Comparison of ENCODE assay signal across 1 cellular context in the genomic region with DNA sequence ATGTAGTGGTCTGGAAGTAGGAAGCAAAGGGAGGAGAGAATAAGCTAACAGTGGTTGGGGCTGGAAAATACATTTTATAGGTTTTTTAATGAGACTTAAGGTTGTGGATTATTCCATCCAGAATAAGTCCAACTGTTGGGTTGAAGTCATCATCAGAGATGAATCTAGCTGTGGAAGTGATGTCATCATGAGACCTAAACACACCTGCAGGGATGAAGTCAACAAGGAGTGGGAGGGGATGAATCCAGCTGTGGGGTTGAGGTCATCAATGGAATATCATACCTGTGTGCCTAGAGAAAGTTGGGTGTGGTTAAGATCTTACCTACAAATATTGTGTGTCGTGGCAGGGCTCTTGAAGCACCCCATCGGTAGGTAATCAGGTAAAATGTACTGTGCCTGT.
A peak's percentile ranks its signal among the peaks of the same experiment; 100 is the strongest.
TF ChIP-seq lines count a peak whose summit lies in the region.

No MANE protein-coding gene starts in this region.

TF ChIP-seq in HEK293, 187 proteins besides CTCF, POLR2A, EP300 and RAD21 (continued from another document and continues in another):
- TF ChIP-seq, protein P1, sequence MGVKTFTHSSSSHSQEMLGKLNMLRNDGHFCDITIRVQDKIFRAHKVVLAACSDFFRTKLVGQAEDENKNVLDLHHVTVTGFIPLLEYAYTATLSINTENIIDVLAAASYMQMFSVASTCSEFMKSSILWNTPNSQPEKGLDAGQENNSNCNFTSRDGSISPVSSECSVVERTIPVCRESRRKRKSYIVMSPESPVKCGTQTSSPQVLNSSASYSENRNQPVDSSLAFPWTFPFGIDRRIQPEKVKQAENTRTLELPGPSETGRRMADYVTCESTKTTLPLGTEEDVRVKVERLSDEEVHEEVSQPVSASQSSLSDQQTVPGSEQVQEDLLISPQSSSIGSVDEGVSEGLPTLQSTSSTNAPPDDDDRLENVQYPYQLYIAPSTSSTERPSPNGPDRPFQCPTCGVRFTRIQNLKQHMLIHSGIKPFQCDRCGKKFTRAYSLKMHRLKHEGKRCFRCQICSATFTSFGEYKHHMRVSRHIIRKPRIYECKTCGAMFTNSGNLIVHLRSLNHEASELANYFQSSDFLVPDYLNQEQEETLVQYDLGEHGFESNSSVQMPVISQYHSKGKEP (tag by site-specific recombination; IDR thresholded peaks at IDR 0.05): no peak
- TF ChIP-seq, protein P2, sequence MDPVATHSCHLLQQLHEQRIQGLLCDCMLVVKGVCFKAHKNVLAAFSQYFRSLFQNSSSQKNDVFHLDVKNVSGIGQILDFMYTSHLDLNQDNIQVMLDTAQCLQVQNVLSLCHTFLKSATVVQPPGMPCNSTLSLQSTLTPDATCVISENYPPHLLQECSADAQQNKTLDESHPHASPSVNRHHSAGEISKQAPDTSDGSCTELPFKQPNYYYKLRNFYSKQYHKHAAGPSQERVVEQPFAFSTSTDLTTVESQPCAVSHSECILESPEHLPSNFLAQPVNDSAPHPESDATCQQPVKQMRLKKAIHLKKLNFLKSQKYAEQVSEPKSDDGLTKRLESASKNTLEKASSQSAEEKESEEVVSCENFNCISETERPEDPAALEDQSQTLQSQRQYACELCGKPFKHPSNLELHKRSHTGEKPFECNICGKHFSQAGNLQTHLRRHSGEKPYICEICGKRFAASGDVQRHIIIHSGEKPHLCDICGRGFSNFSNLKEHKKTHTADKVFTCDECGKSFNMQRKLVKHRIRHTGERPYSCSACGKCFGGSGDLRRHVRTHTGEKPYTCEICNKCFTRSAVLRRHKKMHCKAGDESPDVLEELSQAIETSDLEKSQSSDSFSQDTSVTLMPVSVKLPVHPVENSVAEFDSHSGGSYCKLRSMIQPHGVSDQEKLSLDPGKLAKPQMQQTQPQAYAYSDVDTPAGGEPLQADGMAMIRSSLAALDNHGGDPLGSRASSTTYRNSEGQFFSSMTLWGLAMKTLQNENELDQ (tag by site-specific recombination; IDR thresholded peaks at IDR 0.05; ENCODE audit: low read depth): no peak
- TF ChIP-seq, protein P3, sequence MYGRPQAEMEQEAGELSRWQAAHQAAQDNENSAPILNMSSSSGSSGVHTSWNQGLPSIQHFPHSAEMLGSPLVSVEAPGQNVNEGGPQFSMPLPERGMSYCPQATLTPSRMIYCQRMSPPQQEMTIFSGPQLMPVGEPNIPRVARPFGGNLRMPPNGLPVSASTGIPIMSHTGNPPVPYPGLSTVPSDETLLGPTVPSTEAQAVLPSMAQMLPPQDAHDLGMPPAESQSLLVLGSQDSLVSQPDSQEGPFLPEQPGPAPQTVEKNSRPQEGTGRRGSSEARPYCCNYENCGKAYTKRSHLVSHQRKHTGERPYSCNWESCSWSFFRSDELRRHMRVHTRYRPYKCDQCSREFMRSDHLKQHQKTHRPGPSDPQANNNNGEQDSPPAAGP (tag by site-specific recombination; IDR thresholded peaks at IDR 0.05): no peak
- TF ChIP-seq ZNF433 (tag by site-specific recombination; IDR thresholded peaks at IDR 0.05; ENCODE audit: low read depth) (no peak), ZNF335 (tag by site-specific recombination; conservative IDR thresholded peaks at IDR 0.05) (no peak), GLIS2 (tag by site-specific recombination; IDR thresholded peaks at IDR 0.05) (no peak), ZNF426 (tag by site-specific recombination; IDR thresholded peaks at IDR 0.05) (no peak), ZNF830 (tag by site-specific recombination; IDR thresholded peaks at IDR 0.05; ENCODE audit: low read depth) (no peak), SP3 (tag by site-specific recombination; IDR thresholded peaks at IDR 0.05) (0 out of 2 replicates have a peak, but pooled peaks have one; percentile 12), ZNF223 (tag by site-specific recombination; IDR thresholded peaks at IDR 0.05) (no peak), ZNF777 (tag by site-specific recombination; IDR thresholded peaks at IDR 0.05; ENCODE audit: borderline replicate concordance) (no peak), ZNF654 (tag by site-specific recombination; IDR thresholded peaks at IDR 0.05; ENCODE audit: low read depth) (no peak), ZNF121 (tag by site-specific recombination; IDR thresholded peaks at IDR 0.05) (no peak), ZNF174 (tag by site-specific recombination; IDR thresholded peaks at IDR 0.05) (no peak), MYNN (tag by site-specific recombination; IDR thresholded peaks at IDR 0.05; ENCODE audit: borderline replicate concordance) (no peak), BCL11B (tag by site-specific recombination; IDR thresholded peaks at IDR 0.05; ENCODE audit: low read depth) (no peak), IKZF3 (tag by site-specific recombination; IDR thresholded peaks at IDR 0.05) (no peak), ZNF341 (tag by site-specific recombination; IDR thresholded peaks at IDR 0.05; ENCODE audit: low read depth) (no peak)
- TF ChIP-seq, protein P4, sequence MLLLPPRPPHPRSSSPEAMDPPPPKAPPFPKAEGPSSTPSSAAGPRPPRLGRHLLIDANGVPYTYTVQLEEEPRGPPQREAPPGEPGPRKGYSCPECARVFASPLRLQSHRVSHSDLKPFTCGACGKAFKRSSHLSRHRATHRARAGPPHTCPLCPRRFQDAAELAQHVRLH (tag by site-specific recombination; IDR thresholded peaks at IDR 0.05): no peak
- TF ChIP-seq, protein P5, sequence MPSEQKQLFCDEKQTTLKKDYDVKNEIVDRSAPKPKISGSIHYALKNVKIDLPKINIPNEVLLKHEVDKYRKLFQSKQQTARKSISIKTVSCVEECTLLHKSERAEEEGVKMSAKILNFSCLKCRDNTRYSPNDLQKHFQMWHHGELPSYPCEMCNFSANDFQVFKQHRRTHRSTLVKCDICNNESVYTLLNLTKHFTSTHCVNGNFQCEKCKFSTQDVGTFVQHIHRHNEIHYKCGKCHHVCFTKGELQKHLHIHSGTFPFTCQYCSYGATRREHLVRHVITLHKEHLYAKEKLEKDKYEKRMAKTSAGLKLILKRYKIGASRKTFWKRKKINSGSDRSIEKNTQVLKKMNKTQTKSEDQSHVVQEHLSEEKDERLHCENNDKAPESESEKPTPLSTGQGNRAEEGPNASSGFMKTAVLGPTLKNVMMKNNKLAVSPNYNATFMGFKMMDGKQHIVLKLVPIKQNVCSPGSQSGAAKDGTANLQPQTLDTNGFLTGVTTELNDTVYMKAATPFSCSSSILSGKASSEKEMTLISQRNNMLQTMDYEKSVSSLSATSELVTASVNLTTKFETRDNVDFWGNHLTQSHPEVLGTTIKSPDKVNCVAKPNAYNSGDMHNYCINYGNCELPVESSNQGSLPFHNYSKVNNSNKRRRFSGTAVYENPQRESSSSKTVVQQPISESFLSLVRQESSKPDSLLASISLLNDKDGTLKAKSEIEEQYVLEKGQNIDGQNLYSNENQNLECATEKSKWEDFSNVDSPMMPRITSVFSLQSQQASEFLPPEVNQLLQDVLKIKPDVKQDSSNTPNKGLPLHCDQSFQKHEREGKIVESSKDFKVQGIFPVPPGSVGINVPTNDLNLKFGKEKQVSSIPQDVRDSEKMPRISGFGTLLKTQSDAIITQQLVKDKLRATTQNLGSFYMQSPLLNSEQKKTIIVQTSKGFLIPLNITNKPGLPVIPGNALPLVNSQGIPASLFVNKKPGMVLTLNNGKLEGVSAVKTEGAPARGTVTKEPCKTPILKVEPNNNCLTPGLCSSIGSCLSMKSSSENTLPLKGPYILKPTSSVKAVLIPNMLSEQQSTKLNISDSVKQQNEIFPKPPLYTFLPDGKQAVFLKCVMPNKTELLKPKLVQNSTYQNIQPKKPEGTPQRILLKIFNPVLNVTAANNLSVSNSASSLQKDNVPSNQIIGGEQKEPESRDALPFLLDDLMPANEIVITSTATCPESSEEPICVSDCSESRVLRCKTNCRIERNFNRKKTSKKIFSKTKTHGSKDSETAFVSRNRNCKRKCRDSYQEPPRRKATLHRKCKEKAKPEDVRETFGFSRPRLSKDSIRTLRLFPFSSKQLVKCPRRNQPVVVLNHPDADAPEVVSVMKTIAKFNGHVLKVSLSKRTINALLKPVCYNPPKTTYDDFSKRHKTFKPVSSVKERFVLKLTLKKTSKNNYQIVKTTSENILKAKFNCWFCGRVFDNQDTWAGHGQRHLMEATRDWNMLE (tag by site-specific recombination; conservative IDR thresholded peaks at IDR 0.05; ENCODE audit: low read depth): no peak
- TF ChIP-seq, protein P6, sequence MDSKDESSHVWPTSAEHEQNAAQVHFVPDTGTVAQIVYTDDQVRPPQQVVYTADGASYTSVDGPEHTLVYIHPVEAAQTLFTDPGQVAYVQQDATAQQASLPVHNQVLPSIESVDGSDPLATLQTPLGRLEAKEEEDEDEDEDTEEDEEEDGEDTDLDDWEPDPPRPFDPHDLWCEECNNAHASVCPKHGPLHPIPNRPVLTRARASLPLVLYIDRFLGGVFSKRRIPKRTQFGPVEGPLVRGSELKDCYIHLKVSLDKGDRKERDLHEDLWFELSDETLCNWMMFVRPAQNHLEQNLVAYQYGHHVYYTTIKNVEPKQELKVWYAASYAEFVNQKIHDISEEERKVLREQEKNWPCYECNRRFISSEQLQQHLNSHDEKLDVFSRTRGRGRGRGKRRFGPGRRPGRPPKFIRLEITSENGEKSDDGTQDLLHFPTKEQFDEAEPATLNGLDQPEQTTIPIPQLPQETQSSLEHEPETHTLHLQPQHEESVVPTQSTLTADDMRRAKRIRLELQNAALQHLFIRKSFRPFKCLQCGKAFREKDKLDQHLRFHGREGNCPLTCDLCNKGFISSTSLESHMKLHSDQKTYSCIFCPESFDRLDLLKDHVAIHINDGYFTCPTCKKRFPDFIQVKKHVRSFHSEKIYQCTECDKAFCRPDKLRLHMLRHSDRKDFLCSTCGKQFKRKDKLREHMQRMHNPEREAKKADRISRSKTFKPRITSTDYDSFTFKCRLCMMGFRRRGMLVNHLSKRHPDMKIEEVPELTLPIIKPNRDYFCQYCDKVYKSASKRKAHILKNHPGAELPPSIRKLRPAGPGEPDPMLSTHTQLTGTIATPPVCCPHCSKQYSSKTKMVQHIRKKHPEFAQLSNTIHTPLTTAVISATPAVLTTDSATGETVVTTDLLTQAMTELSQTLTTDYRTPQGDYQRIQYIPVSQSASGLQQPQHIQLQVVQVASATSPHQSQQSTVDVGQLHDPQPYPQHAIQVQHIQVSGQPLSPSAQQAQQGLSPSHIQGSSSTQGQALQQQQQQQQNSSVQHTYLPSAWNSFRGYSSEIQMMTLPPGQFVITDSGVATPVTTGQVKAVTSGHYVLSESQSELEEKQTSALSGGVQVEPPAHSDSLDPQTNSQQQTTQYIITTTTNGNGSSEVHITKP (tag by site-specific recombination; IDR thresholded peaks at IDR 0.05): peak; percentile 64
- TF ChIP-seq, protein P7, sequence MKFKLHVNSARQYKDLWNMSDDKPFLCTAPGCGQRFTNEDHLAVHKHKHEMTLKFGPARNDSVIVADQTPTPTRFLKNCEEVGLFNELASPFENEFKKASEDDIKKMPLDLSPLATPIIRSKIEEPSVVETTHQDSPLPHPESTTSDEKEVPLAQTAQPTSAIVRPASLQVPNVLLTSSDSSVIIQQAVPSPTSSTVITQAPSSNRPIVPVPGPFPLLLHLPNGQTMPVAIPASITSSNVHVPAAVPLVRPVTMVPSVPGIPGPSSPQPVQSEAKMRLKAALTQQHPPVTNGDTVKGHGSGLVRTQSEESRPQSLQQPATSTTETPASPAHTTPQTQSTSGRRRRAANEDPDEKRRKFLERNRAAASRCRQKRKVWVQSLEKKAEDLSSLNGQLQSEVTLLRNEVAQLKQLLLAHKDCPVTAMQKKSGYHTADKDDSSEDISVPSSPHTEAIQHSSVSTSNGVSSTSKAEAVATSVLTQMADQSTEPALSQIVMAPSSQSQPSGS (tag by site-specific recombination; IDR thresholded peaks at IDR 0.05; ENCODE audit: low read depth): peak; percentile 55
- TF ChIP-seq, protein P8, sequence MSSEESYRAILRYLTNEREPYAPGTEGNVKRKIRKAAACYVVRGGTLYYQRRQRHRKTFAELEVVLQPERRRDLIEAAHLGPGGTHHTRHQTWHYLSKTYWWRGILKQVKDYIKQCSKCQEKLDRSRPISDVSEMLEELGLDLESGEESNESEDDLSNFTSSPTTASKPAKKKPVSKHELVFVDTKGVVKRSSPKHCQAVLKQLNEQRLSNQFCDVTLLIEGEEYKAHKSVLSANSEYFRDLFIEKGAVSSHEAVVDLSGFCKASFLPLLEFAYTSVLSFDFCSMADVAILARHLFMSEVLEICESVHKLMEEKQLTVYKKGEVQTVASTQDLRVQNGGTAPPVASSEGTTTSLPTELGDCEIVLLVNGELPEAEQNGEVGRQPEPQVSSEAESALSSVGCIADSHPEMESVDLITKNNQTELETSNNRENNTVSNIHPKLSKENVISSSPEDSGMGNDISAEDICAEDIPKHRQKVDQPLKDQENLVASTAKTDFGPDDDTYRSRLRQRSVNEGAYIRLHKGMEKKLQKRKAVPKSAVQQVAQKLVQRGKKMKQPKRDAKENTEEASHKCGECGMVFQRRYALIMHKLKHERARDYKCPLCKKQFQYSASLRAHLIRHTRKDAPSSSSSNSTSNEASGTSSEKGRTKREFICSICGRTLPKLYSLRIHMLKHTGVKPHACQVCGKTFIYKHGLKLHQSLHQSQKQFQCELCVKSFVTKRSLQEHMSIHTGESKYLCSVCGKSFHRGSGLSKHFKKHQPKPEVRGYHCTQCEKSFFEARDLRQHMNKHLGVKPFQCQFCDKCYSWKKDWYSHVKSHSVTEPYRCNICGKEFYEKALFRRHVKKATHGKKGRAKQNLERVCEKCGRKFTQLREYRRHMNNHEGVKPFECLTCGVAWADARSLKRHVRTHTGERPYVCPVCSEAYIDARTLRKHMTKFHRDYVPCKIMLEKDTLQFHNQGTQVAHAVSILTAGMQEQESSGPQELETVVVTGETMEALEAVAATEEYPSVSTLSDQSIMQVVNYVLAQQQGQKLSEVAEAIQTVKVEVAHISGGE (tag by site-specific recombination; conservative IDR thresholded peaks at IDR 0.05; ENCODE audit: low read depth): no peak
- TF ChIP-seq, protein P9, sequence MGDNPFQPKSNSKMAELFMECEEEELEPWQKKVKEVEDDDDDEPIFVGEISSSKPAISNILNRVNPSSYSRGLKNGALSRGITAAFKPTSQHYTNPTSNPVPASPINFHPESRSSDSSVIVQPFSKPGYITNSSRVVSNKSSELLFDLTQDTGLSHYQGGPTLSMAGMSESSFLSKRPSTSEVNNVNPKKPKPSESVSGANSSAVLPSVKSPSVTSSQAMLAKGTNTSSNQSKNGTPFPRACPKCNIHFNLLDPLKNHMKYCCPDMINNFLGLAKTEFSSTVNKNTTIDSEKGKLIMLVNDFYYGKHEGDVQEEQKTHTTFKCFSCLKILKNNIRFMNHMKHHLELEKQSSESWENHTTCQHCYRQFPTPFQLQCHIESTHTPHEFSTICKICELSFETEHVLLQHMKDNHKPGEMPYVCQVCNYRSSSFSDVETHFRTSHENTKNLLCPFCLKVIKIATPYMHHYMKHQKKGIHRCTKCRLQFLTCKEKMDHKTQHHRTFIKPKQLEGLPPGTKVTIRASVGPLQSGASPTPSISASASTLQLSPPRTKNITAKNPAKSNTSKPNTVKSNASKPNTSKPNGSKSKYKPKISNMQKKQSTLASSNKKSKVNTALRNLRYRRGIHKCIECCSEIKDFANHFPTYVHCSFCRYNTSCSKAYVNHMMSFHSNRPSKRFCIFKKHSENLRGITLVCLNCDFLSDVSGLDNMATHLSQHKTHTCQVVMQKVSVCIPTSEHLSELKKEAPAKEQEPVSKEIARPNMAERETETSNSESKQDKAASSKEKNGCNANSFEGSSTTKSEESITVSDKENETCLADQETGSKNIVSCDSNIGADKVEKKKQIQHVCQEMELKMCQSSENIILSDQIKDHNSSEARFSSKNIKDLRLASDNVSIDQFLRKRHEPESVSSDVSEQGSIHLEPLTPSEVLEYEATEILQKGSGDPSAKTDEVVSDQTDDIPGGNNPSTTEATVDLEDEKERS (tag by site-specific recombination; IDR thresholded peaks at IDR 0.05): no peak
- TF ChIP-seq, protein P10, sequence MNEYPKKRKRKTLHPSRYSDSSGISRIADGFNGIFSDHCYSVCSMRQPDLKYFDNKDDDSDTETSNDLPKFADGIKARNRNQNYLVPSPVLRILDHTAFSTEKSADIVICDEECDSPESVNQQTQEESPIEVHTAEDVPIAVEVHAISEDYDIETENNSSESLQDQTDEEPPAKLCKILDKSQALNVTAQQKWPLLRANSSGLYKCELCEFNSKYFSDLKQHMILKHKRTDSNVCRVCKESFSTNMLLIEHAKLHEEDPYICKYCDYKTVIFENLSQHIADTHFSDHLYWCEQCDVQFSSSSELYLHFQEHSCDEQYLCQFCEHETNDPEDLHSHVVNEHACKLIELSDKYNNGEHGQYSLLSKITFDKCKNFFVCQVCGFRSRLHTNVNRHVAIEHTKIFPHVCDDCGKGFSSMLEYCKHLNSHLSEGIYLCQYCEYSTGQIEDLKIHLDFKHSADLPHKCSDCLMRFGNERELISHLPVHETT (tag by site-specific recombination; IDR thresholded peaks at IDR 0.05): no peak
